In the genomic region with DNA sequence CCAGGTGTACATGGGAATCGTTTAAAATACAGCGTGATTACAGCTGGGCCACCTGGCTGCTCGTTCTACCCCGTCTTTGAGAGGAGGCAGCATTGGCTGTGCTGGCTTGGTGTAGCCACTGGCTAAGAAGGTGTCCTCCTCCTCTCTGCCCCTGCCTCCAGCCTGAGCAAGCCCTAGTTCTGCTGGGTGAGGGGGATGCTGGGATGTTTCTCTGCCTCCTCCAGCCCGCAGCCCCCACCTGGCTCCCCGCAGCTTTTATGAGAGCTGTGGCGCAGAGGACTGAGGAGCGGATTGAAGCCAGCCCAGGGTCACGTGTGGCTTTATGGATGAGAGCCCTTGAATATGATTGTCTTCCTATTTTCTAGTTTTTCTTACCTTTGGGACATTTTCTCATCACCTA, we compare ENCODE assay signal across 14 cellular contexts.
"Had no signal": no experiment of that assay in that cellular context is flagged by ENCODE, and none has a peak within 500 bp of the region (broad histone marks: within the 10 kb centered on the region; RNA-seq: fewer than 3 reads in every experiment).

No MANE protein-coding gene starts in this region.

- H3K36me3 Mint-ChIP-seq: activated naive CD4-positive, alpha-beta T cell treated with anti-CD3 and anti-CD28 coated beads, Interleukin-2, amount 10 ng/mL, durations not matched to agents 7 days and 5 days; brain had no signal

- H3K4me3 ChIP-seq: tibial nerve had no signal

- H3K4me3 Mint-ChIP-seq: activated naive CD4-positive, alpha-beta T cell treated with anti-CD3 and anti-CD28 coated beads, Interleukin-2, amount 10 ng/mL, durations not matched to agents 7 days and 5 days; activated naive CD8-positive, alpha-beta T cell treated with anti-CD3 and anti-CD28 coated beads, Interleukin-2, amount 50 U/mL, for 24 hours; activated T-cell treated with anti-CD3 and anti-CD28 coated beads, Interleukin-2, amount 50 U/mL, for 4 hours; brain; naive thymus-derived CD8-positive, alpha-beta T cell; stimulated activated naive B cell treated with anti-CD40 and anti-IgM and Interleukin-4, amounts not matched to agents 10 μg/mL and 1 μg/mL and 100 μg/mL, for 72 hours had no signal

- H3K27me3 Mint-ChIP-seq: activated naive CD4-positive, alpha-beta T cell treated with anti-CD3 and anti-CD28 coated beads, Interleukin-2, amount 10 ng/mL, durations not matched to agents 7 days and 5 days; activated naive CD8-positive, alpha-beta T cell treated with anti-CD3 and anti-CD28 coated beads, Interleukin-2, amount 50 U/mL, for 24 hours; naive thymus-derived CD8-positive, alpha-beta T cell; stimulated activated naive B cell treated with anti-CD40 and anti-IgM and Interleukin-4, amounts not matched to agents 10 μg/mL and 1 μg/mL and 100 μg/mL, for 72 hours had no signal

- H3K9me3 Mint-ChIP-seq: activated naive CD4-positive, alpha-beta T cell treated with anti-CD3 and anti-CD28 coated beads, Interleukin-2, amount 10 ng/mL, durations not matched to agents 7 days and 5 days; activated naive CD8-positive, alpha-beta T cell treated with anti-CD3 and anti-CD28 coated beads, Interleukin-2, amount 50 U/mL, for 24 hours; activated T-cell treated with anti-CD3 and anti-CD28 coated beads, Interleukin-2, amount 50 U/mL, for 4 hours; naive thymus-derived CD8-positive, alpha-beta T cell; stimulated activated naive B cell treated with anti-CD40 and anti-IgM and Interleukin-4, amounts not matched to agents 10 μg/mL and 1 μg/mL and 100 μg/mL, for 72 hours had no signal

- H3K4me1 Mint-ChIP-seq: activated naive CD4-positive, alpha-beta T cell treated with anti-CD3 and anti-CD28 coated beads, Interleukin-2, amount 10 ng/mL, durations not matched to agents 7 days and 5 days had no signal

- H3K4me1 ChIP-seq: tibial nerve had no signal

- H3K9me3 ChIP-seq: neutrophil, tibial nerve had no signal

- H3K27ac ChIP-seq: neutrophil, tibial nerve, VCaP had no signal

- H3K27me3 ChIP-seq: dorsolateral prefrontal cortex, neutrophil, tibial nerve had no signal

- DNase-seq: activated CD4-positive, alpha-beta T cell treated with anti-CD3 and anti-CD28 coated beads, Interleukin-2, amount 50 U/mL, for 1 hour; activated CD4-positive, CD25-positive, alpha-beta regulatory T cell treated with anti-CD3 and anti-CD28 coated beads, Interleukin-2, amount 50 U/mL, for 72 hours; activated CD8-positive, alpha-beta memory T cell treated with anti-CD3 and anti-CD28 coated beads, Interleukin-2, amount 50 U/mL, for 4 hours; activated naive CD4-positive, alpha-beta T cell treated with anti-CD3 and anti-CD28 coated beads, Interleukin-2, amount 10 ng/mL, durations not matched to agents 7 days and 5 days; activated naive CD8-positive, alpha-beta T cell treated with anti-CD3 and anti-CD28 coated beads, Interleukin-2, amount 50 U/mL, for 24 hours; activated T-cell treated with anti-CD3 and anti-CD28 coated beads, Interleukin-2, amount 50 U/mL, for 4 hours; dorsolateral prefrontal cortex; mesenchymal stem cell; naive thymus-derived CD8-positive, alpha-beta T cell; stimulated activated naive B cell treated with anti-CD40 and anti-IgM and Interleukin-4, amounts not matched to agents 10 μg/mL and 1 μg/mL and 100 μg/mL, for 72 hours had no signal

- H3K27ac Mint-ChIP-seq: activated naive CD4-positive, alpha-beta T cell treated with anti-CD3 and anti-CD28 coated beads, Interleukin-2, amount 10 ng/mL, durations not matched to agents 7 days and 5 days; activated naive CD8-positive, alpha-beta T cell treated with anti-CD3 and anti-CD28 coated beads, Interleukin-2, amount 50 U/mL, for 24 hours; stimulated activated naive B cell treated with anti-CD40 and anti-IgM and Interleukin-4, amounts not matched to agents 10 μg/mL and 1 μg/mL and 100 μg/mL, for 72 hours had no signal

- H3K36me3 ChIP-seq: neutrophil, tibial nerve had no signal
